In the genomic region with DNA sequence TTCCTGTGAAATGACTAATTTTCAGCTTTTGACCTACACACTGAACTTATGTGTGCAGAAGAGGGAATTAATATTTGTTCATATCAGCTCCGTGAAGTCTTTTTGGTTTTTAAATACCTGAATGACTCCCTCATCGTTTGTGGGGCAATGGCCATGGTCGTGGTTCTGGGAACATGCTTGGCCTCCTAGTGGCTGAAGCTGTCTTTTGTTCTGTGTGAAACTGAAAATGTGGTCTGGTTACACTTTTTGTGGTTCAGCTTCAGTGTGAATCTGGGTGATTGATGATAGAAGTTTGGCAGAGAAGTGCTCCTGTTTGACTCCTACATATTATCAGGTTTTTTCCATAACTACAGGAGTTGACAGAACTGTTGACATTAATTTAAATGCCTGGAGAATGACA, we compare ENCODE assay signal across 10 cellular contexts.
DNase-seq lines count a peak whose midpoint lies in the region; FAIRE-seq and TF ChIP-seq lines count a peak whose summit lies in the region.
"Had no signal": no experiment of that assay in that cellular context is flagged by ENCODE, and none has a peak within 500 bp of the region (broad histone marks: within the 10 kb centered on the region; RNA-seq: fewer than 3 reads in every experiment).

No MANE protein-coding gene starts in this region.

- TF ChIP-seq POLR2A in GM12892 (IDR thresholded peaks at IDR 0.05; ENCODE audit: low read depth, low read length), result no peak
- TF ChIP-seq POLR2A in erythroblast (IDR thresholded peaks at IDR 0.05; ENCODE audit: low read length), result no peak

- no peak overlapping the region for H3K4me3 ChIP-seq in GM23248
- H3K4me3 ChIP-seq in KMS-11 (IDR thresholded peaks at IDR 0.05; ENCODE audit: insufficient read depth, low read depth, low read length), result no peak overlapping the region
- no peak overlapping the region for H3K4me3 ChIP-seq in hepatocyte
- H3K4me3 ChIP-seq: K562 had no signal

- intact Hi-C loops in posterior cingulate gyrus (cut with DNase I), result no loop called here

- H4K20me1 ChIP-seq in GM23248 (ENCODE audit: insufficient read depth), result no peaks in the 10 kb centered on the region
- H4K20me1 ChIP-seq in KMS-11 (ENCODE audit: insufficient read depth), result no peaks in the 10 kb centered on the region
- H4K20me1 ChIP-seq in hepatocyte (ENCODE audit: insufficient read depth, poor library complexity, severe bottlenecking), result no peaks in the 10 kb centered on the region

- H3K9me3 ChIP-seq in GM23248 (ENCODE audit: low read depth) (no peaks in the 10 kb centered on the region), hepatocyte (ENCODE audit: low read depth) (no peaks in the 10 kb centered on the region)

- no peaks in the 10 kb centered on the region for H3F3A ChIP-seq in GM23248 (ENCODE audit: insufficient read depth)

- H3K27me3 ChIP-seq in GM23248 (replicated peaks; ENCODE audit: insufficient read depth) (no peaks in the 10 kb centered on the region), KMS-11 (ENCODE audit: insufficient read depth, low read depth) (0 out of 2 replicates have a peak, but pooled peaks cover 3% of the 10 kb centered on the region), hepatocyte (no peaks in the 10 kb centered on the region)

- in situ Hi-C loops in GM23248 (cut with MboI), result no loop called here

- peak; percentile 77 for FAIRE-seq in GM12892 (lab: Jason Lieb, UNC)
- FAIRE-seq: endothelial cell of umbilical vein, K562 had no signal

- TF ChIP-seq CTCF in KMS-11 (conservative IDR thresholded peaks at IDR 0.05; ENCODE audit: low read depth, low read length) (peak; percentile 62), hepatocyte (IDR thresholded peaks at IDR 0.05; ENCODE audit: poor library complexity) (peak; percentile 32)

- H3K4me2 ChIP-seq in GM23248 (ENCODE audit: unreplicated experiment), result no peak overlapping the region
- H3K4me2 ChIP-seq in KMS-11, result peak overlapping the region; percentile 43
- no peak overlapping the region for H3K4me2 ChIP-seq in hepatocyte

- H3K27ac ChIP-seq in GM23248 (no peak overlapping the region), KMS-11 (no peak overlapping the region), hepatocyte (peak overlapping the region; percentile 11)

- DNase-seq in GM12892 (ENCODE audit: insufficient read length) (no peak), GM23248 (peak; percentile 66), hepatocyte (ENCODE audit: low spot score) (peak; percentile 28), erythroblast (lab: John Stamatoyannopoulos, UW) (no peak), LoVo (ENCODE audit: low spot score) (no peak), posterior cingulate gyrus (no peak), NCI-H1092 (lab: John Stamatoyannopoulos, UW) (no peak)

- H2AFZ ChIP-seq in GM23248 (no peak overlapping the region), KMS-11 (ENCODE audit: low read depth) (no peak overlapping the region), hepatocyte (no peak overlapping the region)

- H3K79me2 ChIP-seq in GM23248 (ENCODE audit: insufficient read depth) (no peaks in the 10 kb centered on the region), KMS-11 (ENCODE audit: insufficient read depth, low read depth) (no peaks in the 10 kb centered on the region), hepatocyte (no peaks in the 10 kb centered on the region)

- H3K9ac ChIP-seq in GM23248 (no peak overlapping the region), KMS-11 (no peak overlapping the region)

- H3K36me3 ChIP-seq in GM23248 (ENCODE audit: low read depth) (no peaks in the 10 kb centered on the region), KMS-11 (ENCODE audit: insufficient read depth) (no peaks in the 10 kb centered on the region), hepatocyte (replicated peaks; ENCODE audit: insufficient read depth, low read depth) (no peaks in the 10 kb centered on the region)

- H3K4me1 ChIP-seq in GM23248 (ENCODE audit: insufficient read depth), result peaks cover 12% of the 10 kb centered on the region
- peaks cover 27% of the 10 kb centered on the region for H3K4me1 ChIP-seq in KMS-11 (ENCODE audit: low read depth, poor library complexity, severe bottlenecking)
- H3K4me1 ChIP-seq in hepatocyte (ENCODE audit: insufficient read depth), result peaks cover 7% of the 10 kb centered on the region

- H3K9me2 ChIP-seq in GM23248 (ENCODE audit: insufficient read depth), result no peaks in the 10 kb centered on the region
- H3K9me2 ChIP-seq in hepatocyte (replicated peaks; ENCODE audit: insufficient read depth), result no peaks in the 10 kb centered on the region

- 12% methylated on average over 3 of the region's 3 CpGs for WGBS in GM23248 (ENCODE audit: low coverage in 1 of 2, low lambda C conversion rate in 2 of 2, missing lambda C conversion rate in 2 of 2), 2 experiments
- 44% methylated on average over 3 of the region's 3 CpGs for whole genome bisulfite sequencing in hepatocyte (ENCODE audit: low lambda C conversion rate, missing lambda C conversion rate)

Comparison
In these comparisons a context has a peak if more than half of its experiments do, and no peak if none do; other contexts are left out.
1. DNase-seq: peak in GM23248 (single experiment) and hepatocyte (single experiment); none in GM12892 (single experiment), erythroblast (0 of 2), LoVo (single experiment), posterior cingulate gyrus (0 of 10) and NCI-H1092 (single experiment).